Comparison of ENCODE assay signal across 12 cellular contexts in the genomic region with DNA sequence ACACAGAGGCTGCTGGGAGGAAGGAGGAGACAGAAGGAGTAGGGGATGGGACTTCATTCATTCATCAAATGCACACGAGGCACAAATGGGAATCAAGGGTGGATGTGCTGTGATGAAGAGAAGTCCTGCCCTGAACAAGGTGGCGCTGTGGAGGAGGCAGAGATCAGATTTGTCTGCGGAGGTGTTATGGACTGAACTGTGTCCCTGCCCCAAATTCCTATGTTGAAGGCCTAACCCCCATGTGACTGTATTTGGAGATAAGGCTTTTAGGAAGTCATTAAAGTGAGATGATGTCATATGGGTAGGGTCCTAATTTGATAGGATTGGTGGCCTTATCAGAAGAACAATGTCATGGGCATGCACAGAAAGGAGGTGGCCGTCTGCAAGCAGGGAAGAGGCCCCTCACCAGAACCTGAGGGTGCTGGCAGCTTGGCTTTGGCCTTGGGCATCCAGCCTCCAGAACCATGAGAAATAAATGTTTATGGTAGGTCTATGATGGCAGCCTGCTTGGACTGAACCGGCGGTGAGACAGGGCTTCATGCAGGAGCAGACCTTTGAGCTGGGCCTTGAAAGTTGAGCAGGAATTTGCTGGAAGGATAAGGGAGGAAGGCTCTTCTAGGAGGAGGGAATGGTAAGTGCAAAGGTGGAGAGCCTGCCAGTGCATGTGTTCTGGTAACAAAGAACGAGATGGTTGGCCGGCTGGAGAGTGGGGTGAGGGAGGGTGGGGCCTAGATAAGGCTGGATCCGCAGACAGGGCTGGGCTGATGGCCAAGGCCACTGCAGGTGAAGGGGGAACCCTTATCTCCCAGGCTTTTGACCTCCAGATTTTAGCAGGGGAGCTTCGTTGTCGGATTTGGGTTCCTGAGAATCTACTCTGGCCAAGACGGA. TPM values are rescaled to one million over a fixed set of nuclear protein-coding genes. Genes with fewer than 3 reads are reported as not detected.
DNase-seq lines count a peak whose midpoint lies in the region; ATAC-seq and TF ChIP-seq lines count a peak whose summit lies in the region.
"Had no signal": no experiment of that assay in that cellular context is flagged by ENCODE, and none has a peak within 500 bp of the region (broad histone marks: within the 10 kb centered on the region; RNA-seq: fewer than 3 reads in every experiment).

No MANE protein-coding gene starts in this region.

- CTCF ChIA-PET in HEK293T (lab: Yijun Ruan, JAX): no interaction called here

- POLR2A ChIA-PET in HEK293T (lab: Yijun Ruan, JAX): interaction anchor here (1.1 to 2.9 kb wide), 2 partner anchors 26 to 69 kb away, joined by 3 to 37 read pairs; partner anchors contain the start of gene CEBPG

- H3K36me3 Mint-ChIP-seq in brain: no peaks in the 10 kb centered on the region
- H3K36me3 Mint-ChIP-seq: naive B cell had no signal

- intact Hi-C loops in mucosa of descending colon (cut with DNase I, micrococcal nuclease): loop anchor here (5.0 to 10.0 kb wide), 2 partner anchors 68 to 70 kb away; partner anchors contain the start of gene CEBPG (in 2 of the 2)

- DNase-seq in Ammon's horn (ENCODE audit: low spot score) (peak; percentile 8), HEK293T (ENCODE audit: extremely low spot score) (peak; percentile 20), mucosa of descending colon (peak; percentile 84 to 89 (median 88)), superior temporal gyrus (ENCODE audit: extremely low spot score) (no peak), COLO829 (ENCODE audit: low spot score) (no peak), DMS 273 (lab: John Stamatoyannopoulos, UW; ENCODE audit: unreplicated experiment) (no peak)
- DNase-seq: activated gamma-delta T cell treated with Interleukin-2 at 50 U/mL for 16 hours; naive B cell; NK-92 treated with Interleukin-12 subunit alpha and Interleukin-12 subunit beta, amount 100 ng/mL, for 24 hours had no signal

- peak; percentile 58 for ATAC-seq in mucosa of descending colon
- no peak for ATAC-seq in GM18498 (IDR thresholded peaks at IDR 0.05; ENCODE audit: unreplicated experiment)
- ATAC-seq: heart left ventricle had no signal

- H3K9me3 Mint-ChIP-seq in brain: peaks cover 0 to 3% (median 0%) of the 10 kb centered on the region in 5 experiments

- TF ChIP-seq CTCF in brain (conservative IDR thresholded peaks at IDR 0.05): no peak
- TF ChIP-seq CTCF in mucosa of descending colon (IDR thresholded peaks at IDR 0.05): no peak

- peak overlapping the region in 1 of 5 experiments; percentile 32 for H3K27ac Mint-ChIP-seq in brain

- no peaks in the 10 kb centered on the region for H3K36me3 ChIP-seq in mucosa of descending colon (ENCODE audit: low read depth)
- H3K36me3 ChIP-seq: heart left ventricle had no signal

- H3K27me3 Mint-ChIP-seq in brain: peaks cover 31% of the 10 kb centered on the region

- no peaks in the 10 kb centered on the region for H3K9me3 ChIP-seq in mucosa of descending colon
- H3K9me3 ChIP-seq: heart left ventricle had no signal

- no peak overlapping the region for H3K4me3 ChIP-seq in mucosa of descending colon

- H3K4me1 ChIP-seq in mucosa of descending colon (ENCODE audit: low read depth): peaks cover 18% of the 10 kb centered on the region

- H3K4me3 Mint-ChIP-seq in brain: peak overlapping the region in 3 of 5 experiments; percentile 39 to 61 (median 46)

- H3K4me1 Mint-ChIP-seq in brain: peaks cover 14% of the 10 kb centered on the region

TF ChIP-seq in HEK293T, 16 proteins besides CTCF, POLR2A, EP300 and RAD21:
- TF ChIP-seq SUZ12 (IDR thresholded peaks at IDR 0.05) (no peak), ZNF384 (IDR thresholded peaks at IDR 0.05) (no peak), TARDBP (IDR thresholded peaks at IDR 0.05) (no peak), NFRKB (IDR thresholded peaks at IDR 0.05) (no peak), ELF4 (IDR thresholded peaks at IDR 0.05) (no peak), FOXA1 (IDR thresholded peaks at IDR 0.05) (no peak), SP1 (IDR thresholded peaks at IDR 0.05) (no peak), LEF1 (IDR thresholded peaks at IDR 0.05; ENCODE audit: borderline replicate concordance) (no peak)
- TF ChIP-seq, protein P1, sequence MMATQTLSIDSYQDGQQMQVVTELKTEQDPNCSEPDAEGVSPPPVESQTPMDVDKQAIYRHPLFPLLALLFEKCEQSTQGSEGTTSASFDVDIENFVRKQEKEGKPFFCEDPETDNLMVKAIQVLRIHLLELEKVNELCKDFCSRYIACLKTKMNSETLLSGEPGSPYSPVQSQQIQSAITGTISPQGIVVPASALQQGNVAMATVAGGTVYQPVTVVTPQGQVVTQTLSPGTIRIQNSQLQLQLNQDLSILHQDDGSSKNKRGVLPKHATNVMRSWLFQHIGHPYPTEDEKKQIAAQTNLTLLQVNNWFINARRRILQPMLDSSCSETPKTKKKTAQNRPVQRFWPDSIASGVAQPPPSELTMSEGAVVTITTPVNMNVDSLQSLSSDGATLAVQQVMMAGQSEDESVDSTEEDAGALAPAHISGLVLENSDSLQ (IDR thresholded peaks at IDR 0.05): no peak

RNA-seq across cellular contexts. Expression of gene CEBPA, which starts 2.7 kb away (rescaled TPM):
- 5.0 TPM for polyA plus RNA-seq in brain (ENCODE audit: insufficient read depth, low read depth, low replicate concordance)
- 10 to 100 TPM; 30.1 to 73.2 (median 66.1) TPM for total RNA-seq in mucosa of descending colon

Comparison
In these comparisons a context has a peak if more than half of its experiments do, and no peak if none do; other contexts are left out.
1. DNase-seq: peak in Ammon's horn (single experiment), HEK293T (single experiment) and mucosa of descending colon (3 of 3); none in superior temporal gyrus (single experiment), COLO829 (single experiment) and DMS 273 (single experiment).